8 cellular contexts compared by ENCODE assay signal in genomic region chr17:28645576-28645939, GRCh38. TPM values are rescaled to one million over a fixed set of nuclear protein-coding genes. Genes with fewer than 3 reads are reported as not detected.
DNase-seq lines count a peak whose midpoint lies in the region; ATAC-seq and TF ChIP-seq lines count a peak whose summit lies in the region.

No MANE protein-coding gene starts in this region.

- H3K4me1 Mint-ChIP-seq in brain: peaks cover 37% of the 10 kb centered on the region

- peaks cover 46% of the 10 kb centered on the region for H3K36me3 Mint-ChIP-seq in brain

- peaks cover 9% of the 10 kb centered on the region for H3K4me1 ChIP-seq in mesodermal cell (ENCODE audit: control insufficient read depth, insufficient read depth, low read length, poor library complexity, severe bottlenecking)

- no peak for ATAC-seq in GM21526 (IDR thresholded peaks at IDR 0.05; ENCODE audit: low FRiP score, unreplicated experiment)

- peak; percentile 20 to 27 for DNase-seq in stimulated activated CD4-positive, alpha-beta T cell treated with anti-CD3 and anti-CD28 coated beads, Interleukin-2, amount 100 ng/mL, for 24 hours
- no peak for DNase-seq in stimulated activated CD4-positive, alpha-beta T cell treated with anti-CD3 and anti-CD28 coated beads, Interleukin-1b, Interleukin-23, amount 100 ng/mL, for 48 hours
- no peak for DNase-seq in T1000 (lab: John Stamatoyannopoulos, UW)
- no peak for DNase-seq in DMS79 (lab: John Stamatoyannopoulos, UW)
- no peak for DNase-seq in RKO (ENCODE audit: low spot score)

- peak overlapping the region; percentile 56 to 85 (median 81) for H3K27ac Mint-ChIP-seq in brain

- H3K36me3 ChIP-seq in mesodermal cell (ENCODE audit: control insufficient read depth, insufficient read depth, low read length): peaks cover 52% of the 10 kb centered on the region

- H3K9me3 ChIP-seq in mesodermal cell (ENCODE audit: control insufficient read depth, low read length): no peaks in the 10 kb centered on the region

- peak overlapping the region; percentile 57 for H3K27ac ChIP-seq in mesodermal cell (ENCODE audit: low read depth, low read length, severe bottlenecking)

- peak overlapping the region; percentile 71 to 97 (median 94) for H3K4me3 Mint-ChIP-seq in brain

- peaks cover 4% of the 10 kb centered on the region for H3K27me3 Mint-ChIP-seq in brain

- WGBS in mesodermal cell (ENCODE audit: insufficient coverage in 2 of 2), 2 experiments: 76 to 96% methylated on average over 5 to 6 of the region's 8 CpGs

- no peak for TF ChIP-seq CTCF in brain (conservative IDR thresholded peaks at IDR 0.05)

- peak overlapping the region; percentile 93 for H3K4me3 ChIP-seq in mesodermal cell (ENCODE audit: extremely low read depth, insufficient read depth, low read length, poor library complexity, severe bottlenecking)

- no peaks in the 10 kb centered on the region for H3K9me3 Mint-ChIP-seq in brain

RNA-seq across cellular contexts. Expression of gene BLTP2, which starts 0.6 kb away (rescaled TPM):
- 68.7 TPM for polyA plus RNA-seq in brain (ENCODE audit: insufficient read depth, low read depth, low replicate concordance)
- polyA plus RNA-seq in mesodermal cell (2013, experiment 1 of 2): 60.5 TPM
- polyA plus RNA-seq in mesodermal cell (2013, experiment 2 of 2): 60.3 TPM

RNA-seq across cellular contexts. Expression of gene SDF2, which starts 16.1 kb away (rescaled TPM):
- 76.1 TPM for polyA plus RNA-seq in brain (ENCODE audit: insufficient read depth, low read depth, low replicate concordance)
- polyA plus RNA-seq in mesodermal cell (2013, experiment 1 of 2): 70.8 TPM
- 50.5 TPM for polyA plus RNA-seq in mesodermal cell (2013, experiment 2 of 2)

RNA-seq across cellular contexts. Expression of gene SUPT6H, which starts 16.4 kb away (rescaled TPM):
- polyA plus RNA-seq in brain (ENCODE audit: insufficient read depth, low read depth, low replicate concordance): 55.5 TPM
- 36.4 TPM for polyA plus RNA-seq in mesodermal cell (2013, experiment 1 of 2)
- 35.1 TPM for polyA plus RNA-seq in mesodermal cell (2013, experiment 2 of 2)

RNA-seq across cellular contexts. Expression of gene RSKR, which starts 31.6 kb away (rescaled TPM):
- 2.7 TPM for polyA plus RNA-seq in brain (ENCODE audit: insufficient read depth, low read depth, low replicate concordance)
- polyA plus RNA-seq in mesodermal cell (2013, experiment 1 of 2): 16.3 TPM
- polyA plus RNA-seq in mesodermal cell (2013, experiment 2 of 2): 10.1 TPM

RNA-seq across cellular contexts. Expression of gene SPAG5, which starts 46.7 kb away (rescaled TPM):
- polyA plus RNA-seq in brain (ENCODE audit: insufficient read depth, low read depth, low replicate concordance): 60.3 TPM
- polyA plus RNA-seq in mesodermal cell (2013, experiment 1 of 2): 59.6 TPM
- 72.8 TPM for polyA plus RNA-seq in mesodermal cell (2013, experiment 2 of 2)

Comparison
In these comparisons a context has a peak if more than half of its experiments do, and no peak if none do; other contexts are left out.
1. DNase-seq: peak in stimulated activated CD4-positive, alpha-beta T cell treated with anti-CD3 and anti-CD28 coated beads, Interleukin-2, amount 100 ng/mL, for 24 hours (2 of 2); none in stimulated activated CD4-positive, alpha-beta T cell treated with anti-CD3 and anti-CD28 coated beads, Interleukin-1b, Interleukin-23, amount 100 ng/mL, for 48 hours (single experiment), T1000 (single experiment), DMS79 (single experiment) and RKO (single experiment).